ENCODE assay signal across 8 cellular contexts in the genomic region with DNA sequence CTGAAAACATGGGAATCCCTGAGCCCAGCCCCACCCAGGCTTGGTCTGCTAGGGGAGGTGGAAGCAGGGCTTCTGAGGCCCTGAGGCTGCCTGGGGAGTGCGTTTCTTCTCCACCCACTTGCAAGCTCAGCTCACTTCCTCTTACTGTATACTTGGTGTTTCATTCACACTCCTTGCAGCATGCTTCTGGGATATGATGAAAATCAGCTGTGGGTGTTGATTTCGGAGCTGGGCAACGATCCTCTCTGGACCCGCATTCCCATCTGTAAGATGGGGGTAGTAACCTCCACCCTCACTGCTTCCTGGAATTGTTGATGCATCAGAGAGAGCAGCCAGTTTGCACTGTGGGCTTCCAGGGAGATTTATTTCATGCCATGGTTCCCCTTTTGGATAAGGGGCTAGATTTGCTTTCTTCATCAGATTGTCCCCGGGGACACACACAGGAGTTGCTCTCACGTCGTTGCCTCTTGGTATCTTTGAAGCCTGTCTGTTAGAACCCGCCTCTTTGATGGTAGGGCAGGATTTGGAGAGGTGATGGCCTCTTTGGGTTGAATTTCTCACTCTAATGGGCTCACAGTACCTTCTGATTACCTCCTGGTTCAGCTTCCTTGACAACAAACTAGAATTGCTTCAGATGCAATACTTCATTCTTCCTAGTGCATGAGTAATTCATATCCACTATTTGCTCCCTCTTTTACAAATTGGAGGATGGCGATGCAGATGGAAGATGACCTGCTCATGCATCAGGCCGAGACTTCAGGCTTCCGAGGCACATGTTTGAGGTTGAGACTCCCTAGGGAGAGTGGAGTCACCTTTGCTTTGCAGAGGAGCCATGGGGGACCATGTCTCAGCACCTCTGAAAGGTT. TPM values are rescaled to one million over a fixed set of nuclear protein-coding genes. Genes with fewer than 3 reads are reported as not detected.
DNase-seq lines count a peak whose midpoint lies in the region; ATAC-seq and TF ChIP-seq lines count a peak whose summit lies in the region.

No MANE protein-coding gene starts in this region.

- H3K4me1 ChIP-seq in OCI-LY7 (ENCODE audit: insufficient read depth, low read length, poor library complexity, severe bottlenecking) = peaks cover 58% of the 10 kb centered on the region
- peaks cover 62 to 99% (median 95%) of the 10 kb centered on the region in 3 donors for H3K4me1 ChIP-seq in esophagus squamous epithelium
- peaks cover 31 to 36% of the 10 kb centered on the region in 2 donors for H3K4me1 ChIP-seq in gastrocnemius medialis

- no peaks in the 10 kb centered on the region for H3K9me3 ChIP-seq in OCI-LY7 (ENCODE audit: low read length)
- H3K9me3 ChIP-seq in esophagus squamous epithelium = no peaks in the 10 kb centered on the region
- no peaks in the 10 kb centered on the region for H3K9me3 ChIP-seq in gastrocnemius medialis

- BruUV-seq in OCI-LY7 (replicated peaks; lab: Mats Ljungman, UMichigan) = no TSS peak

- H3K4me2 ChIP-seq in OCI-LY7 (ENCODE audit: low read length) = peak overlapping the region; percentile 98

- peak; percentile 19 for DNase-seq in stimulated activated CD4-positive, alpha-beta T cell treated with anti-CD3 and anti-CD28 coated beads, Interleukin-1b, Interleukin-23, amount 100 ng/mL, for 48 hours
- DNase-seq in stimulated activated CD4-positive, alpha-beta T cell treated with anti-CD3 and anti-CD28 coated beads, Interleukin-4, amount 100 ng/mL, for 4 hours = no peak
- peak; percentile 77 for DNase-seq in OCI-LY7 (ENCODE audit: low spot score)
- no peak for DNase-seq in esophagus squamous epithelium (lab: John Stamatoyannopoulos, UW)
- peak; percentile 45 for DNase-seq in stimulated activated CD8-positive, alpha-beta memory T cell treated with anti-CD3 and anti-CD28 coated beads, Interleukin-4, amount 100 ng/mL, for 48 hours
- no peak for DNase-seq in gastrocnemius medialis
- DNase-seq in occipital lobe (lab: John Stamatoyannopoulos, UW) = no peak

- H3K79me2 ChIP-seq in OCI-LY7 (ENCODE audit: insufficient read depth, low read depth, low read length) = peaks cover 30% of the 10 kb centered on the region; the same call in 1 of the 2 replicates

- H3K27me3 ChIP-seq in esophagus squamous epithelium (no peaks in the 10 kb centered on the region), gastrocnemius medialis (peaks cover 9 to 38% (median 24%) of the 10 kb centered on the region in 3 donors)

- intact Hi-C loops in OCI-LY7 (cut with micrococcal nuclease; ENCODE audit: unreplicated experiment) (loop anchor here (1.0 kb wide), 3 partner anchors 12 to 49 kb away; no protein-coding TSS in a partner anchor), esophagus squamous epithelium (cut with DNase I) (no loop called here), gastrocnemius medialis (cut with DNase I; ENCODE audit: low total_unique reads) (no loop called here)

- POLR2A ChIA-PET in OCI-LY7 (lab: Charles Lee) = interaction anchor here (0.6 to 2.0 kb wide), 4 partner anchors 9 to 51 kb away, joined by 3 to 8 read pairs (median 6); no protein-coding TSS in a partner anchor

- no peak overlapping the region for H2AFZ ChIP-seq in OCI-LY7 (ENCODE audit: low read length)

- H3K27ac ChIP-seq in OCI-LY7 (ENCODE audit: low read depth, low read length, poor library complexity, severe bottlenecking) (peak overlapping the region; percentile 83), esophagus squamous epithelium (peak overlapping the region; percentile 48 to 79 (median 60)), gastrocnemius medialis (no peak overlapping the region)

- H3K4me3 ChIP-seq in OCI-LY7 (ENCODE audit: low read depth, low read length, poor library complexity, severe bottlenecking) (peak overlapping the region; percentile 65), esophagus squamous epithelium (peak overlapping the region in 1 of 4 donors; percentile 7), gastrocnemius medialis (no peak overlapping the region)

- no peaks in the 10 kb centered on the region; the same call in 1 of the 2 replicates for H4K20me1 ChIP-seq in OCI-LY7 (ENCODE audit: insufficient read depth, low read length)

- in situ Hi-C loops in gastrocnemius medialis (cut with MboI; ENCODE audit: low sequenced_read_pairs in 4 of 4) = no loop called here

- TF ChIP-seq POLR2A in esophagus squamous epithelium (IDR thresholded peaks at IDR 0.05) (no peak), gastrocnemius medialis (IDR thresholded peaks at IDR 0.05) (no peak)

- no peak for TF ChIP-seq CTCF in OCI-LY7 (conservative IDR thresholded peaks at IDR 0.05; ENCODE audit: low read length)
- no peak for TF ChIP-seq CTCF in esophagus squamous epithelium (IDR thresholded peaks at IDR 0.05)
- no peak for TF ChIP-seq CTCF in gastrocnemius medialis (IDR thresholded peaks at IDR 0.05 in 4 of 5, conservative IDR thresholded peaks at IDR 0.05 in 1 of 5)

- no peaks in the 10 kb centered on the region for H3K9me2 ChIP-seq in OCI-LY7 (ENCODE audit: insufficient read depth, low read length)

- ATAC-seq in gastrocnemius medialis (no peak), HG02759 (IDR thresholded peaks at IDR 0.05; ENCODE audit: unreplicated experiment) (no peak)

- 37 to 65% methylated on average over 8 to 10 of the region's 11 CpGs for WGBS in esophagus squamous epithelium, 2 donors

- CTCF ChIA-PET in OCI-LY7 (lab: Charles Lee; ENCODE audit: unreplicated experiment) = interaction anchor here (0.5 to 0.6 kb wide), 2 partner anchors 44 to 637 kb away, joined by 3 read pairs; a partner anchor contains a TSS

- H3K36me3 ChIP-seq in OCI-LY7 (ENCODE audit: insufficient read depth, low read length) = no peaks in the 10 kb centered on the region
- H3K36me3 ChIP-seq in esophagus squamous epithelium = no peaks in the 10 kb centered on the region
- H3K36me3 ChIP-seq in gastrocnemius medialis = no peaks in the 10 kb centered on the region

RNA-seq across cellular contexts. Expression of a gene that starts 40.4 kb away (rescaled TPM):
- total RNA-seq in OCI-LY7 (2014; rRNA removed; shearing (Covaris generic)) = 46.5 and 51.3 TPM in 2 replicates
- total RNA-seq in OCI-LY7 (2022) = 38.7 and 42.2 TPM in 2 replicates
- 10 to 100 TPM; 38.7 to 50.0 (median 47.5) TPM for total RNA-seq in esophagus squamous epithelium
- total RNA-seq in gastrocnemius medialis = 10 to 100 TPM; 10.3 to 13.0 (median 12.4) TPM
- total RNA-seq in occipital lobe = 53.2 TPM

Comparison
In these comparisons a context has a peak if more than half of its experiments do, and no peak if none do; other contexts are left out.
1. DNase-seq: peak in stimulated activated CD4-positive, alpha-beta T cell treated with anti-CD3 and anti-CD28 coated beads, Interleukin-1b, Interleukin-23, amount 100 ng/mL, for 48 hours (single experiment), OCI-LY7 (single experiment) and stimulated activated CD8-positive, alpha-beta memory T cell treated with anti-CD3 and anti-CD28 coated beads, Interleukin-4, amount 100 ng/mL, for 48 hours (single experiment); none in stimulated activated CD4-positive, alpha-beta T cell treated with anti-CD3 and anti-CD28 coated beads, Interleukin-4, amount 100 ng/mL, for 4 hours (0 of 2), esophagus squamous epithelium (single experiment), gastrocnemius medialis (0 of 2) and occipital lobe (single experiment).
2. H3K27ac ChIP-seq: peak in OCI-LY7 (single experiment) and esophagus squamous epithelium (4 of 4); none in gastrocnemius medialis (0 of 4).